16 cellular contexts compared by ENCODE assay signal in genomic region chr19:50719119-50719435, GRCh38. TPM values are rescaled to one million over a fixed set of nuclear protein-coding genes. Genes with fewer than 3 reads are reported as not detected.
DNase-seq lines count a peak whose midpoint lies in the region; ATAC-seq, FAIRE-seq and TF ChIP-seq lines count a peak whose summit lies in the region.
"Had no signal": no experiment of that assay in that cellular context is flagged by ENCODE, and none has a peak within 500 bp of the region (broad histone marks: within the 10 kb centered on the region; RNA-seq: fewer than 3 reads in every experiment).

No MANE protein-coding gene starts in this region.

- no TSS peak for BruUV-seq in A673 (replicated peaks; lab: Mats Ljungman, UMichigan)

- H3K9ac ChIP-seq in H1 (replicated peaks in 1 of 4; ENCODE audit: extremely low read depth in 1 of 4, low read depth in 3 of 4, low read length in 3 of 4), result no peak overlapping the region

- WGBS in H1 (ENCODE audit: extremely low coverage in 1 of 2, insufficient coverage in 1 of 2, insufficient read length in 1 of 2, insufficient replicate concordance in 2 of 2, low coverage in 1 of 2, low lambda C conversion rate in 2 of 2, missing lambda C conversion rate in 1 of 2), 2 experiments, result no CpG with 5 or more reads among the region's 30 CpGs

- H2BK20ac ChIP-seq in H1 (ENCODE audit: low read length), result no peak overlapping the region

- peak overlapping the region; percentile 49 to 72 for H3K4me2 ChIP-seq in H1 (ENCODE audit: insufficient read depth in 1 of 2, low read depth in 2 of 2, low read length in 2 of 2)
- H3K4me2 ChIP-seq in osteoblast (ENCODE audit: insufficient read depth, low read length), result peak overlapping the region; percentile 76

- TF ChIP-seq EP300 in H1 (IDR thresholded peaks at IDR 0.05; ENCODE audit: borderline replicate concordance in 1 of 2, low read depth in 2 of 2, low read length in 2 of 2), result no peak

- DNase-seq in A673 (ENCODE audit: low spot score), result no peak
- no peak for DNase-seq in HL-60 (ENCODE audit: low read depth in 1 of 2, low spot score in 1 of 2)
- DNase-seq in H1 (ENCODE audit: low read depth in 1 of 2, low spot score in 2 of 2), result no peak
- DNase-seq in osteoblast (ENCODE audit: insufficient read length, low spot score, missing footprints), result no peak
- no peak for DNase-seq in osteocyte (ENCODE audit: extremely low spot score, unreplicated experiment)
- DNase-seq in activated T-cell treated with anti-CD3 and anti-CD28 coated beads, Interleukin-2, amount 50 U/mL, for 72 hours, result no peak
- no peak for DNase-seq in COR-L47 (lab: John Stamatoyannopoulos, UW)
- DNase-seq: activated CD4-positive, alpha-beta T cell treated with anti-CD3 and anti-CD28 coated beads, Interleukin-2, amount 50 U/mL, for 1 hour; activated effector memory CD4-positive, alpha-beta T cell treated with anti-CD3 and anti-CD28 coated beads, Interleukin-2, amount 50 U/mL, for 16 hours; cerebellar nuclear complex; NCI-H1694 treated with DMSO at 0.1 percent for 48 hours; T-helper 1 cell had no signal

- no peak for ATAC-seq in HG02763 (IDR thresholded peaks at IDR 0.05; ENCODE audit: unreplicated experiment)
- ATAC-seq in activated T-cell treated with anti-CD3 and anti-CD28 coated beads, Interleukin-2, amount 50 U/mL, for 72 hours (replicated peaks in 1 of 2), result no peak

- CTCF ChIA-PET in A673 (lab: Charles Lee) (interaction anchor here (0.7 kb wide), 2 partner anchors 13 to 173 kb away, joined by 3 to 11 read pairs; no protein-coding TSS in a partner anchor), H1 (lab: Charles Lee; ENCODE audit: partially characterized antibody) (interaction anchor here (1.0 to 3.6 kb wide), 3 partner anchors 10 to 49 kb away, joined by 3 to 26 read pairs (median 3); no protein-coding TSS in a partner anchor)

- H3K4ac ChIP-seq in H1 (replicated peaks; ENCODE audit: insufficient read length, low read depth, low read length), result no peak overlapping the region

- H3K27ac ChIP-seq in A673 (ENCODE audit: low read depth, low read length, poor library complexity, severe bottlenecking), result peak overlapping the region; percentile 61
- no peak overlapping the region for H3K27ac ChIP-seq in HL-60 (replicated peaks)
- no peak overlapping the region for H3K27ac ChIP-seq in H1 (ENCODE audit: low read depth, low read length)
- no peak overlapping the region for H3K27ac ChIP-seq in osteoblast (ENCODE audit: low read depth, low read length)

- TF ChIP-seq CTCF in A673 (conservative IDR thresholded peaks at IDR 0.05; ENCODE audit: low read depth, low read length) (no peak), HL-60 (IDR thresholded peaks at IDR 0.05; ENCODE audit: insufficient read depth, low read length) (no peak), H1 (IDR thresholded peaks at IDR 0.05; ENCODE audit: control extremely low read depth in 1 of 3, insufficient read depth in 1 of 3, low read depth in 1 of 3, low read length in 3 of 3) (no peak), osteoblast (IDR thresholded peaks at IDR 0.05; ENCODE audit: extremely low read depth, low read depth, low read length) (no peak), osteocyte (IDR thresholded peaks at IDR 0.05) (no peak)

- H3K56ac ChIP-seq in H1 (replicated peaks; ENCODE audit: insufficient read length, low read depth, low read length), result no peak overlapping the region

- no peak for TF ChIP-seq POLR2A in H1 (IDR thresholded peaks at IDR 0.05; ENCODE audit: control extremely low read depth in 1 of 2, low read depth in 2 of 2, low read length in 2 of 2)

- POLR2A ChIA-PET in A673 (lab: Charles Lee; ENCODE audit: low non-redundant PET), result no interaction called here
- POLR2A ChIA-PET in H1 (lab: Charles Lee; ENCODE audit: partially characterized antibody), result interaction anchor here (0.6 to 11.8 kb wide), 3 partner anchors 61 to 86 kb away, joined by 3 to 72 read pairs (median 3); no protein-coding TSS in a partner anchor

- intact Hi-C loops in A673 (cut with micrococcal nuclease; ENCODE audit: unreplicated experiment), result no loop called here

- no peak overlapping the region for H3K4me3 Mint-ChIP-seq in osteocyte (ENCODE audit: unreplicated experiment)
- H3K4me3 Mint-ChIP-seq in activated T-cell treated with anti-CD3 and anti-CD28 coated beads, Interleukin-2, amount 50 U/mL, for 72 hours, result no peak overlapping the region

- H3K4me1 Mint-ChIP-seq in osteocyte (ENCODE audit: unreplicated experiment), result peaks cover 13% of the 10 kb centered on the region
- peaks cover 13% of the 10 kb centered on the region for H3K4me1 Mint-ChIP-seq in activated T-cell treated with anti-CD3 and anti-CD28 coated beads, Interleukin-2, amount 50 U/mL, for 72 hours (ENCODE audit: low read depth)

- peaks cover 3% of the 10 kb centered on the region; the same call in 1 of the 2 replicates for H3K23me2 ChIP-seq in H1 (ENCODE audit: low read depth, low read length)

- FAIRE-seq in H1 (lab: Jason Lieb, UNC), result no peak

- TF ChIP-seq RAD21 in H1 (IDR thresholded peaks at IDR 0.05 in 1 of 2, conservative IDR thresholded peaks at IDR 0.05 in 1 of 2; ENCODE audit: low read depth in 2 of 2, low read length in 2 of 2), result no peak

- peak overlapping the region; percentile 71 for H3K4me3 ChIP-seq in A673 (ENCODE audit: low read depth, low read length, poor library complexity, severe bottlenecking)
- peak overlapping the region; percentile 39 for H3K4me3 ChIP-seq in HL-60 (replicated peaks; ENCODE audit: insufficient read depth, low read length)
- peak overlapping the region; percentile 38 to 94 (median 56); a peak in 6 of 8 replicates for H3K4me3 ChIP-seq in H1 (ENCODE audit: extremely low read depth in 1 of 4, insufficient read depth in 2 of 4, low read depth in 3 of 4, low read length in 4 of 4)
- peak overlapping the region; percentile 66 for H3K4me3 ChIP-seq in osteoblast (ENCODE audit: insufficient read depth, low read length)

- no peak overlapping the region for H3K27ac Mint-ChIP-seq in osteocyte (ENCODE audit: unreplicated experiment)
- no peak overlapping the region for H3K27ac Mint-ChIP-seq in activated T-cell treated with anti-CD3 and anti-CD28 coated beads, Interleukin-2, amount 50 U/mL, for 72 hours

- no peaks in the 10 kb centered on the region for H3K9me3 Mint-ChIP-seq in osteocyte (ENCODE audit: unreplicated experiment)
- no peaks in the 10 kb centered on the region for H3K9me3 Mint-ChIP-seq in activated T-cell treated with anti-CD3 and anti-CD28 coated beads, Interleukin-2, amount 50 U/mL, for 72 hours

- H2BK12ac ChIP-seq in H1 (ENCODE audit: low read depth, low read length), result no peak overlapping the region

- no peak overlapping the region for H2BK15ac ChIP-seq in H1 (ENCODE audit: low read length)

- H4K91ac ChIP-seq in H1 (replicated peaks; ENCODE audit: insufficient read length, low read length), result no peak overlapping the region

- no peak overlapping the region for H2BK5ac ChIP-seq in H1 (ENCODE audit: low read depth, low read length)

- H3K36me3 Mint-ChIP-seq in osteocyte (ENCODE audit: unreplicated experiment), result no peaks in the 10 kb centered on the region
- H3K36me3 Mint-ChIP-seq in activated T-cell treated with anti-CD3 and anti-CD28 coated beads, Interleukin-2, amount 50 U/mL, for 72 hours (ENCODE audit: insufficient read depth in 2 of 2), result no peaks in the 10 kb centered on the region

- H3K4me1 ChIP-seq in A673 (ENCODE audit: insufficient read depth, low read length, poor library complexity, severe bottlenecking) (peaks cover 52% of the 10 kb centered on the region), H1 (replicated peaks in 1 of 4; ENCODE audit: control insufficient read depth in 3 of 4, insufficient read depth in 4 of 4, low read length in 3 of 4) (peaks cover 5 to 36% (median 24%) of the 10 kb centered on the region in 4 experiments), osteoblast (ENCODE audit: insufficient read depth, low read length) (peaks cover 26% of the 10 kb centered on the region)

- no peak overlapping the region for H2BK120ac ChIP-seq in H1 (replicated peaks; ENCODE audit: low read depth, low read length)

- no peak overlapping the region for H3K23ac ChIP-seq in H1 (ENCODE audit: insufficient read length)

- no peak overlapping the region for H4K5ac ChIP-seq in H1 (ENCODE audit: insufficient read length, low read depth, low read length)

- H4K20me1 ChIP-seq in H1 (replicated peaks in 1 of 2; ENCODE audit: control insufficient read depth in 1 of 2, insufficient read depth in 2 of 2, low read length in 2 of 2), result peaks cover 1 to 4% of the 10 kb centered on the region in 2 experiments
- H4K20me1 ChIP-seq in osteoblast (ENCODE audit: insufficient read depth, low read length), result peaks cover 7% of the 10 kb centered on the region

- H3K27me3 ChIP-seq in A673 (replicated peaks; ENCODE audit: insufficient read depth, low read depth, low read length, poor library complexity), result no peaks in the 10 kb centered on the region
- peaks cover 31% of the 10 kb centered on the region for H3K27me3 ChIP-seq in HL-60 (ENCODE audit: insufficient read depth, poor library complexity, severe bottlenecking)
- H3K27me3 ChIP-seq in H1 (replicated peaks in 1 of 4; ENCODE audit: control insufficient read depth in 3 of 4, extremely low read depth in 1 of 4, insufficient read depth in 3 of 4, low read length in 3 of 4), result peaks cover 3 to 42% (median 30%) of the 10 kb centered on the region in 4 experiments
- H3K27me3 ChIP-seq in osteoblast (ENCODE audit: insufficient read depth, low read length), result no peaks in the 10 kb centered on the region

- H3K9me3 ChIP-seq in A673 (ENCODE audit: low read depth, low read length, poor library complexity, severe bottlenecking) (no peaks in the 10 kb centered on the region), H1 (ENCODE audit: insufficient read depth in 2 of 2, low read depth in 1 of 2, low read length in 1 of 2) (no peaks in the 10 kb centered on the region), osteoblast (ENCODE audit: low read depth, low read length) (no peaks in the 10 kb centered on the region)

- no peak overlapping the region; the same call in 1 of the 2 replicates for H4K8ac ChIP-seq in H1 (ENCODE audit: extremely low read depth, insufficient read depth, low read length)

- no peaks in the 10 kb centered on the region for H3K79me1 ChIP-seq in H1 (ENCODE audit: low read depth, low read length)

- H2AFZ ChIP-seq in H1 (ENCODE audit: low read length), result no peak overlapping the region
- no peak overlapping the region for H2AFZ ChIP-seq in osteoblast (ENCODE audit: low read length)

- no peak overlapping the region for H2AK5ac ChIP-seq in H1 (ENCODE audit: low read depth, low read length)

- peaks cover 19% of the 10 kb centered on the region for H3K27me3 Mint-ChIP-seq in osteocyte (ENCODE audit: unreplicated experiment)
- H3K27me3 Mint-ChIP-seq in activated T-cell treated with anti-CD3 and anti-CD28 coated beads, Interleukin-2, amount 50 U/mL, for 72 hours (ENCODE audit: low read depth), result peaks cover 48% of the 10 kb centered on the region

- H3K18ac ChIP-seq in H1 (ENCODE audit: extremely low read depth, low read length), result no peak overlapping the region

- H3K36me3 ChIP-seq in A673 (ENCODE audit: insufficient read depth, low read length, poor library complexity, severe bottlenecking), result peaks cover 18% of the 10 kb centered on the region
- H3K36me3 ChIP-seq in H1 (ENCODE audit: control insufficient read depth in 2 of 4, insufficient read depth in 4 of 4, low read length in 3 of 4), result no peaks in the 10 kb centered on the region; a peak in 1 of 8 replicates
- no peaks in the 10 kb centered on the region for H3K36me3 ChIP-seq in osteoblast (ENCODE audit: insufficient read depth, low read length)

- no peak overlapping the region for H3K14ac ChIP-seq in H1 (ENCODE audit: insufficient read length)

- H3K79me2 ChIP-seq in H1 (ENCODE audit: control insufficient read depth in 1 of 2, insufficient read depth in 2 of 2, low read length in 2 of 2) (no peaks in the 10 kb centered on the region), osteoblast (ENCODE audit: insufficient read depth, low read length) (peaks cover 7% of the 10 kb centered on the region)

RNA-seq across cellular contexts. Expression of gene SHANK1, which starts 0.5 kb away (rescaled TPM):
- total RNA-seq in A673 (2021) (69.7 and 69.8 TPM in 2 replicates), osteoblast (0.88 and 1.1 TPM in 2 replicates), osteocyte (0.29 and 0.40 TPM in 2 replicates)
- total RNA-seq in H1 (2021; fragmentation: NEBNext Ultra II Directional; extraction: Animal tissue kit (Norgen Biotek cat#: 25700)), result 3.7 and 3.9 TPM in 2 replicates
- 1.1 and 1.2 TPM in 2 replicates for polyA plus RNA-seq in H1 (2011; rRNA removed)
- 0.88 TPM for polyA plus RNA-seq in H1 (2011; cell fraction: cytosol; rRNA removed)
- polyA plus RNA-seq in H1 (2011; cell fraction: nucleus; rRNA removed), result 7.0 TPM
- 2.6 to 5.1 TPM (median 3.8 TPM) in 4 replicates for polyA plus RNA-seq in H1 (2012, experiment 1 of 2)
- 1.4 TPM for polyA plus RNA-seq in H1 (2012, experiment 2 of 2)
- 1.8 TPM for polyA plus RNA-seq in H1 (2013, experiment 1 of 2)
- polyA plus RNA-seq in H1 (2013, experiment 2 of 2), result 1.1 TPM
- polyA minus RNA-seq in H1 (2011; rRNA and poly(A)+ RNA removed), result 0.54 and 0.98 TPM in 2 replicates
- polyA minus RNA-seq in H1 (2011; cell fraction: cytosol; rRNA and poly(A)+ RNA removed), result 3.0 TPM
- 6.6 TPM for polyA minus RNA-seq in H1 (2011; cell fraction: nucleus; rRNA and poly(A)+ RNA removed)
- total RNA-seq in activated T-cell treated with anti-CD3 and anti-CD28 coated beads, Interleukin-2, amount 50 U/mL, for 72 hours, result under 1 TPM in 1 of 2 donors, not detected in 1; 0.07 TPM
- total RNA-seq: HT-29 had no signal

RNA-seq across cellular contexts. Expression of gene CLEC11A, which starts 4.1 kb away (rescaled TPM):
- total RNA-seq in A673 (2021), result 59.1 TPM in 2 replicates
- 4.3 and 5.2 TPM in 2 replicates for total RNA-seq in H1 (2021; fragmentation: NEBNext Ultra II Directional; extraction: Animal tissue kit (Norgen Biotek cat#: 25700))
- polyA plus RNA-seq in H1 (2011; rRNA removed), result 17.4 and 22.5 TPM in 2 replicates
- polyA plus RNA-seq in H1 (2011; cell fraction: cytosol; rRNA removed), result 10.3 TPM
- polyA plus RNA-seq in H1 (2011; cell fraction: nucleus; rRNA removed), result 10.3 TPM
- polyA plus RNA-seq in H1 (2012, experiment 1 of 2), result 2.7 to 6.2 TPM (median 5.4 TPM) in 4 replicates
- 3.1 TPM for polyA plus RNA-seq in H1 (2012, experiment 2 of 2)
- 7.1 TPM for polyA plus RNA-seq in H1 (2013, experiment 1 of 2)
- 6.2 TPM for polyA plus RNA-seq in H1 (2013, experiment 2 of 2)
- polyA minus RNA-seq in H1 (2011; rRNA and poly(A)+ RNA removed), result 0.16 TPM in 1 of 2 replicates, not detected in the other
- 1.8 TPM for polyA minus RNA-seq in H1 (2011; cell fraction: cytosol; rRNA and poly(A)+ RNA removed)
- polyA minus RNA-seq in H1 (2011; cell fraction: nucleus; rRNA and poly(A)+ RNA removed), result 6.7 TPM
- total RNA-seq in osteoblast, result 19.7 and 23.5 TPM in 2 replicates
- total RNA-seq in osteocyte, result 5.0 and 6.0 TPM in 2 replicates
- 1 to 10 TPM; 2.0 to 3.4 TPM for total RNA-seq in activated T-cell treated with anti-CD3 and anti-CD28 coated beads, Interleukin-2, amount 50 U/mL, for 72 hours

RNA-seq across cellular contexts. Expression of gene GPR32, which starts 51.2 kb away (rescaled TPM):
- not detected in 2 replicates for total RNA-seq in A673 (2021)
- total RNA-seq in H1 (2021; fragmentation: NEBNext Ultra II Directional; extraction: Animal tissue kit (Norgen Biotek cat#: 25700)), result not detected in 2 replicates
- polyA plus RNA-seq in H1 (2011; rRNA removed), result not detected in 2 replicates
- polyA plus RNA-seq in H1 (2011; cell fraction: cytosol; rRNA removed), result not detected
- not detected for polyA plus RNA-seq in H1 (2011; cell fraction: nucleus; rRNA removed)
- not detected in 4 replicates for polyA plus RNA-seq in H1 (2012, experiment 1 of 2)
- not detected for polyA plus RNA-seq in H1 (2012, experiment 2 of 2)
- not detected for polyA plus RNA-seq in H1 (2013, experiment 1 of 2)
- polyA plus RNA-seq in H1 (2013, experiment 2 of 2), result not detected
- not detected in 2 replicates for polyA minus RNA-seq in H1 (2011; rRNA and poly(A)+ RNA removed)
- polyA minus RNA-seq in H1 (2011; cell fraction: cytosol; rRNA and poly(A)+ RNA removed), result not detected
- not detected for polyA minus RNA-seq in H1 (2011; cell fraction: nucleus; rRNA and poly(A)+ RNA removed)
- not detected in 2 replicates for total RNA-seq in osteoblast
- not detected in 2 replicates for total RNA-seq in osteocyte
- not detected for total RNA-seq in activated T-cell treated with anti-CD3 and anti-CD28 coated beads, Interleukin-2, amount 50 U/mL, for 72 hours
- total RNA-seq: HT-29, liver, omental fat pad had no signal
- polyA plus RNA-seq: liver had no signal

Comparison
In these comparisons a context has a peak if more than half of its experiments do, and no peak if none do; other contexts are left out.
1. RNA of gene SHANK1, which starts 0.5 kb away (total RNA-seq): 69.7 to 69.8 TPM in A673; 3.7 to 3.9 TPM in H1, 0.88 to 1.1 TPM in osteoblast, 0.29 to 0.40 TPM in osteocyte and 0.07 TPM in activated T-cell treated with anti-CD3 and anti-CD28 coated beads, Interleukin-2, amount 50 U/mL, for 72 hours; every median in the first group is over 10 times any median in the second.
2. Peak in every context shown above with its lines, with median percentiles within 50 percentile points of each other: H3K4me3 ChIP-seq.